21 cellular contexts compared by ENCODE assay signal in the genomic region with DNA sequence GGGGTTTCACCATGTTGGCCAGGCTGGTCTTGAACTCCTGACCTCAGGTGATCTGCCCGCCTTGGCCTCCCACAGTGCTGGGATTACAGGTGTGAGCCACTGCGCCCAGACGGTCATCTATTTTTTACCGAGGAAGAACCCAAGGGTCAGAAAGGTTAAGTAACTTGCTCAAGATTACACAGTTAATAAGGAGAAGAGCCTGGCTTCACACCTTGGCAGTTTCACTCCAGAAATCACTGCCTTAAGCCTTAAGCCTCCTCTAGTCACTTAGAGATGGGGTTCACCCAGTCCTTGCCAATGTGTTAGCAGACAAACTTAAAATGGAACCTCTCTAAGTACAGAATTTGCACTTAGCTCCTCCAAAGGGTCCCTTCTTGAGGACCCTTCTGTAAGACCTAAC.
DNase-seq lines count a peak whose midpoint lies in the region; ATAC-seq and TF ChIP-seq lines count a peak whose summit lies in the region.
"Had no signal": no experiment of that assay in that cellular context is flagged by ENCODE, and none has a peak within 500 bp of the region (broad histone marks: within the 10 kb centered on the region; RNA-seq: fewer than 3 reads in every experiment).

No MANE protein-coding gene starts in this region.

- intact Hi-C loops in activated naive CD4-positive, alpha-beta T cell treated with anti-CD3 and anti-CD28 coated beads for 36 hours (cut with micrococcal nuclease), result no loop called here

- H3K4me3 Mint-ChIP-seq in activated naive CD4-positive, alpha-beta T cell treated with anti-CD3 and anti-CD28 coated beads for 36 hours, result no peak overlapping the region
- H3K4me3 Mint-ChIP-seq: CD8-positive, alpha-beta memory T cell had no signal

- TF ChIP-seq CTCF in coronary artery (IDR thresholded peaks at IDR 0.05), result no peak

- no peak overlapping the region for H3K4me3 ChIP-seq in coronary artery

- ATAC-seq in GM19351 (IDR thresholded peaks at IDR 0.05; ENCODE audit: unreplicated experiment) (peak; percentile 45), HG03175 (IDR thresholded peaks at IDR 0.05; ENCODE audit: unreplicated experiment) (peak; percentile 57), HG02759 (IDR thresholded peaks at IDR 0.05; ENCODE audit: unreplicated experiment) (no peak)
- ATAC-seq: Right ventricle myocardium inferior had no signal

- peak; percentile 7 for DNase-seq in activated naive CD4-positive, alpha-beta T cell treated with anti-CD3 and anti-CD28 coated beads for 36 hours
- no peak for DNase-seq in activated naive CD4-positive, alpha-beta T cell treated with Interleukin-2 at 50 U/mL for 16 hours
- DNase-seq in NCI-H345 treated with DMSO at 0.1 percent for 48 hours (lab: John Stamatoyannopoulos, UW; ENCODE audit: unreplicated experiment) (no peak), coronary artery (ENCODE audit: low spot score) (no peak)
- DNase-seq: Calu3; CD8-positive, alpha-beta memory T cell; DMS153; GOT3; HCEC 1CT; Kasumi-1; NCI-H1417; NCI-H1694 treated with DMSO at 0.1 percent for 48 hours; NCI-H2081 treated with DMSO at 0.1 percent for 48 hours; NCI-H2171 treated with DMSO at 0.1 percent for 48 hours; NCI-H446; NCI-H526 treated with DMSO at 0.1 percent for 48 hours had no signal

- no peak overlapping the region for H3K27ac ChIP-seq in coronary artery
- H3K27ac ChIP-seq: C4-2B had no signal

- peaks cover 5% of the 10 kb centered on the region for H3K4me1 Mint-ChIP-seq in activated naive CD4-positive, alpha-beta T cell treated with anti-CD3 and anti-CD28 coated beads for 36 hours (ENCODE audit: low read depth)
- H3K4me1 Mint-ChIP-seq: CD8-positive, alpha-beta memory T cell had no signal

- no peak overlapping the region for H3K27ac Mint-ChIP-seq in activated naive CD4-positive, alpha-beta T cell treated with anti-CD3 and anti-CD28 coated beads for 36 hours
- H3K27ac Mint-ChIP-seq: CD8-positive, alpha-beta memory T cell had no signal

- CTCF ChIA-PET in activated naive CD4-positive, alpha-beta T cell treated with anti-CD3 and anti-CD28 coated beads for 36 hours (lab: Charles Lee), result interaction anchor here (0.7 to 1.6 kb wide), 2 partner anchors 9 to 99 kb away, joined by 3 to 5 read pairs; no protein-coding TSS in a partner anchor

- peaks cover 3% of the 10 kb centered on the region for H3K27me3 Mint-ChIP-seq in activated naive CD4-positive, alpha-beta T cell treated with anti-CD3 and anti-CD28 coated beads for 36 hours (ENCODE audit: low read depth)

- no peaks in the 10 kb centered on the region for H3K36me3 Mint-ChIP-seq in activated naive CD4-positive, alpha-beta T cell treated with anti-CD3 and anti-CD28 coated beads for 36 hours (ENCODE audit: low read depth)
- H3K36me3 Mint-ChIP-seq: CD8-positive, alpha-beta memory T cell had no signal

- no peaks in the 10 kb centered on the region for H3K9me3 Mint-ChIP-seq in activated naive CD4-positive, alpha-beta T cell treated with anti-CD3 and anti-CD28 coated beads for 36 hours
- H3K9me3 Mint-ChIP-seq: CD8-positive, alpha-beta memory T cell had no signal
